In the genomic region with DNA sequence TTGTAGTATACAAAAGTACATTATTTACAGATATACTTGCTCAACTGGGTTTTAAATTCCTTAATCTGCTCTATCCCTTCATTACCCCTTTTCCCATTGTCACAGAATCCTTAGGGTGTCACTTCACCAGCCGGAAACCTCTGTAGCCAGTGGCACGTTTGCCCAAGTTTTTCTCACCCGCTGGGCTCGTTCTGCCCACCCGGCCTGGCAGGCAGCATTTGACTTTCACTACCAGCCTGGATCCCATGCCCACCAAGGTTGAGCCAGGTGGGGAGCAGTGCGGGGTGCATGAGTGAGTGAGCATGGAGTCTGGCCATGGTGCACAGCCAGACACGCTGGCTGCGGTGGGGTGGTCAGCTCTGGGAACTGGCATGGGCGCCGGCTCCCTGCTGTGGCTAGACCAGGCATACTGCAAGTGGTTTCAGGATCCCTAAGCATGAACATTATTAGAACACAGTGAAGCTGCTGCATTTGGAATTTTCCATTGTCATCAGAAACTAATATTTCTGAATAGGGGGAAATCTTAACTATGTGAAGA, we compare ENCODE assay signal across 18 cellular contexts.
A peak's percentile ranks its signal among the peaks of the same experiment; 100 is the strongest.
DNase-seq lines count a peak whose midpoint lies in the region; ATAC-seq lines count a peak whose summit lies in the region.
"Had no signal": no experiment of that assay in that cellular context is flagged by ENCODE, and none has a peak within 500 bp of the region (broad histone marks: within the 10 kb centered on the region; RNA-seq: fewer than 3 reads in every experiment).

No MANE protein-coding gene starts in this region.

- no peaks in the 10 kb centered on the region for H3K4me1 ChIP-seq in trophoblast cell (ENCODE audit: control insufficient read depth in 1 of 2, insufficient read depth in 2 of 2, low read length in 2 of 2)
- H3K4me1 ChIP-seq: BLaER1, Caco-2 had no signal

- no peaks in the 10 kb centered on the region for H3K4me1 Mint-ChIP-seq in activated naive CD8-positive, alpha-beta T cell treated with anti-CD3 and anti-CD28 coated beads for 36 hours
- H3K4me1 Mint-ChIP-seq in activated naive CD8-positive, alpha-beta T cell treated with anti-CD3 and anti-CD28 coated beads, Interleukin-2, amount 50 U/mL, for 24 hours, result no peaks in the 10 kb centered on the region
- H3K4me1 Mint-ChIP-seq: B cell; CD4-positive, CD25-positive, alpha-beta regulatory T cell; GM23338; H9 had no signal

- no peak overlapping the region for H4K8ac ChIP-seq in trophoblast cell (ENCODE audit: low read depth, low read length)

- no peak overlapping the region for H3K27ac ChIP-seq in trophoblast cell (ENCODE audit: low read depth, low read length)
- H3K27ac ChIP-seq: 22Rv1, BLaER1, C4-2B had no signal

- no peak overlapping the region for H3K14ac ChIP-seq in trophoblast cell (ENCODE audit: low read length)

- H2AK5ac ChIP-seq in trophoblast cell (ENCODE audit: low read length), result no peak overlapping the region

- H3K4me3 ChIP-seq in trophoblast cell (ENCODE audit: low read depth, low read length), result no peak overlapping the region
- H3K4me3 ChIP-seq: BLaER1, GM23338 had no signal

- no peak overlapping the region for H4K12ac ChIP-seq in trophoblast cell (ENCODE audit: low read depth, low read length)

- no peaks in the 10 kb centered on the region for H3K79me2 ChIP-seq in trophoblast cell (ENCODE audit: control insufficient read depth, insufficient read depth, low read length, poor library complexity)

- no peak overlapping the region for H2BK5ac ChIP-seq in trophoblast cell (ENCODE audit: low read depth, low read length, poor library complexity)

- no peak overlapping the region for H2AFZ ChIP-seq in trophoblast cell (ENCODE audit: insufficient read depth, low read length, poor library complexity)

- no peak overlapping the region for H3K4ac ChIP-seq in trophoblast cell (ENCODE audit: low read depth, low read length)

- WGBS in trophoblast cell (ENCODE audit: extremely low coverage, insufficient coverage, insufficient read length), result no CpG with 5 or more reads among the region's 10 CpGs

- no peak overlapping the region for H2BK120ac ChIP-seq in trophoblast cell (ENCODE audit: insufficient read depth, low read length, poor library complexity)

- no peaks in the 10 kb centered on the region for H3K27me3 ChIP-seq in trophoblast cell (ENCODE audit: insufficient read depth, low read length)
- H3K27me3 ChIP-seq: BLaER1 had no signal

- H4K91ac ChIP-seq in trophoblast cell (ENCODE audit: low read depth, low read length), result no peak overlapping the region

- no peak overlapping the region for H3K4me2 ChIP-seq in trophoblast cell (ENCODE audit: low read length)
- H3K4me2 ChIP-seq: BLaER1, GM23338 had no signal

- no peaks in the 10 kb centered on the region for H3K36me3 ChIP-seq in trophoblast cell (ENCODE audit: control insufficient read depth in 1 of 2, insufficient read depth in 2 of 2, low read length in 2 of 2)
- H3K36me3 ChIP-seq: BLaER1 had no signal

- H3K36me3 Mint-ChIP-seq in activated naive CD8-positive, alpha-beta T cell treated with anti-CD3 and anti-CD28 coated beads for 36 hours, result no peaks in the 10 kb centered on the region
- H3K36me3 Mint-ChIP-seq in activated naive CD8-positive, alpha-beta T cell treated with anti-CD3 and anti-CD28 coated beads, Interleukin-2, amount 50 U/mL, for 24 hours (ENCODE audit: low read depth), result no peaks in the 10 kb centered on the region
- H3K36me3 Mint-ChIP-seq: CD4-positive, CD25-positive, alpha-beta regulatory T cell; CD8-positive, alpha-beta T cell had no signal

- H3K18ac ChIP-seq in trophoblast cell (ENCODE audit: low read length), result no peak overlapping the region

- no peak for DNase-seq in activated naive CD8-positive, alpha-beta T cell treated with anti-CD3 and anti-CD28 coated beads for 36 hours
- no peak for DNase-seq in activated naive CD8-positive, alpha-beta T cell treated with anti-CD3 and anti-CD28 coated beads, Interleukin-2, amount 50 U/mL, for 24 hours
- DNase-seq in mesenteric fat pad (ENCODE audit: low spot score) (peak; percentile 74), trophoblast cell (no peak), medulla oblongata (ENCODE audit: extremely low spot score) (no peak)
- DNase-seq: Caco-2; CD4-positive, CD25-positive, alpha-beta regulatory T cell; CD8-positive, alpha-beta T cell; DMS153; DND-41; H9 had no signal

- peaks cover 1% of the 10 kb centered on the region for H3K9me3 Mint-ChIP-seq in activated naive CD8-positive, alpha-beta T cell treated with anti-CD3 and anti-CD28 coated beads for 36 hours
- H3K9me3 Mint-ChIP-seq in activated naive CD8-positive, alpha-beta T cell treated with anti-CD3 and anti-CD28 coated beads, Interleukin-2, amount 50 U/mL, for 24 hours, result peaks cover 4% of the 10 kb centered on the region
- H3K9me3 Mint-ChIP-seq: CD8-positive, alpha-beta T cell; GM23338; H9 had no signal

- H3K4me3 Mint-ChIP-seq in activated naive CD8-positive, alpha-beta T cell treated with anti-CD3 and anti-CD28 coated beads for 36 hours, result no peak overlapping the region
- no peak overlapping the region for H3K4me3 Mint-ChIP-seq in activated naive CD8-positive, alpha-beta T cell treated with anti-CD3 and anti-CD28 coated beads, Interleukin-2, amount 50 U/mL, for 24 hours
- H3K4me3 Mint-ChIP-seq: B cell; CD4-positive, CD25-positive, alpha-beta regulatory T cell; CD8-positive, alpha-beta T cell; GM23338; H9 had no signal

- peak overlapping the region; percentile 52 for H3K27ac Mint-ChIP-seq in activated naive CD8-positive, alpha-beta T cell treated with anti-CD3 and anti-CD28 coated beads for 36 hours
- H3K27ac Mint-ChIP-seq in activated naive CD8-positive, alpha-beta T cell treated with anti-CD3 and anti-CD28 coated beads, Interleukin-2, amount 50 U/mL, for 24 hours, result no peak overlapping the region
- H3K27ac Mint-ChIP-seq: B cell; CD4-positive, CD25-positive, alpha-beta regulatory T cell; CD8-positive, alpha-beta T cell; GM23338; H9 had no signal

- ATAC-seq in activated naive CD8-positive, alpha-beta T cell treated with anti-CD3 and anti-CD28 coated beads, Interleukin-2, amount 50 U/mL, for 24 hours, result no peak
- ATAC-seq in GM21423 (IDR thresholded peaks at IDR 0.05; ENCODE audit: unreplicated experiment), result no peak
- ATAC-seq: CD8-positive, alpha-beta T cell; GM23338; HCT116 had no signal

- no peaks in the 10 kb centered on the region for H3K79me1 ChIP-seq in trophoblast cell (ENCODE audit: low read length)

- H2BK12ac ChIP-seq in trophoblast cell (ENCODE audit: low read length), result no peak overlapping the region

- peaks cover 9% of the 10 kb centered on the region for H3K27me3 Mint-ChIP-seq in activated naive CD8-positive, alpha-beta T cell treated with anti-CD3 and anti-CD28 coated beads for 36 hours
- H3K27me3 Mint-ChIP-seq in activated naive CD8-positive, alpha-beta T cell treated with anti-CD3 and anti-CD28 coated beads, Interleukin-2, amount 50 U/mL, for 24 hours, result no peaks in the 10 kb centered on the region
- H3K27me3 Mint-ChIP-seq: B cell; CD4-positive, CD25-positive, alpha-beta regulatory T cell had no signal

- H3K9me3 ChIP-seq in trophoblast cell (ENCODE audit: insufficient read depth, low read depth, low read length), result no peaks in the 10 kb centered on the region
- H3K9me3 ChIP-seq: BLaER1, Caco-2 had no signal

- H3K9ac ChIP-seq in trophoblast cell (ENCODE audit: low read length), result peak overlapping the region; percentile 3
- H3K9ac ChIP-seq: BLaER1 had no signal

- no peak overlapping the region for H3K23ac ChIP-seq in trophoblast cell (ENCODE audit: low read length)
